In the genomic region with DNA sequence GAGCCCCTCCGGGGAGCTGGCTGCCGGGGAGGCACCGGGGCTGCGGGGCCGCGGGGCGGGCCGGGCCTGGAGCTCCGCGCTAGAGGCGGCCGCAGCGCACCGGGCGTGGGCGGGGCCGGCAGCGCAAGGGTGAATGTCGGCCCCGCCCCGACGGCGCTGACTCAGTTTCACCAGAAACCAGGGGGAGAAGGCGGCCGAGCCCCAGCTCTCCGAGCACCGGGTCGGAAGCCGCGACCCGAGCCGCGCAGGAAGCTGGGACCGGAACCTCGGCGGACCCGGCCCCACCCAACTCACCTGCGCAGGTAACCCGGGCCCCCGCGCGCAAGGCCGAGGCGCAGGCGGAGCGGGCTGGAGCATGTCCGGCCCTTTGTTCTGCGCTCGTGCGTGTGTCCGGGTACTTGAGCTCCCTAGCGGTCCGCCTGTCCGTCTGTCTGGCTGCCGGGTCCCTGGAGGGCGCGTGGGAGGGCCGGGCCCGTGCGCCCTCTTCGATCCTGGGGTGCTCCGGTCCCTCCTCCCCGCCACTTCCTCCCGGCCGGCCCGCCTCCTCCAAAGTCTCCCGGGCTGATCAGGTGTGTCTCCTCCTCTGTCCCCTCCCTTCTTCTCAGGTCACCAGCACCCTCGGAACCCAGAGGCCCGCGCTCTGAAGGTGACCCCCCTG, we compare ENCODE assay signal across 8 cellular contexts. TPM values are rescaled to one million over a fixed set of nuclear protein-coding genes. Genes with fewer than 3 reads are reported as not detected.
DNase-seq lines count a peak whose midpoint lies in the region; TF ChIP-seq lines count a peak whose summit lies in the region.

A gene with protein sequence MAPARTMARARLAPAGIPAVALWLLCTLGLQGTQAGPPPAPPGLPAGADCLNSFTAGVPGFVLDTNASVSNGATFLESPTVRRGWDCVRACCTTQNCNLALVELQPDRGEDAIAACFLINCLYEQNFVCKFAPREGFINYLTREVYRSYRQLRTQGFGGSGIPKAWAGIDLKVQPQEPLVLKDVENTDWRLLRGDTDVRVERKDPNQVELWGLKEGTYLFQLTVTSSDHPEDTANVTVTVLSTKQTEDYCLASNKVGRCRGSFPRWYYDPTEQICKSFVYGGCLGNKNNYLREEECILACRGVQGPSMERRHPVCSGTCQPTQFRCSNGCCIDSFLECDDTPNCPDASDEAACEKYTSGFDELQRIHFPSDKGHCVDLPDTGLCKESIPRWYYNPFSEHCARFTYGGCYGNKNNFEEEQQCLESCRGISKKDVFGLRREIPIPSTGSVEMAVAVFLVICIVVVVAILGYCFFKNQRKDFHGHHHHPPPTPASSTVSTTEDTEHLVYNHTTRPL (plus strand): TSS at position 164 of the 658 bp plus-strand sequence. CDS start 507 bp downstream, outside the sequence.

- TF ChIP-seq CTCF in BJ (IDR thresholded peaks at IDR 0.05; ENCODE audit: insufficient read depth, low read depth, low read length) (no peak), fibroblast of the aortic adventitia (IDR thresholded peaks at IDR 0.05; ENCODE audit: insufficient read depth, low read length) (no peak), vagina (IDR thresholded peaks at IDR 0.05) (no peak)

- H3K36me3 ChIP-seq in BJ (ENCODE audit: control insufficient read depth, insufficient read depth, low read length) (no peaks in the 10 kb centered on the region), trophoblast cell (ENCODE audit: control insufficient read depth in 1 of 2, insufficient read depth in 2 of 2, low read length in 2 of 2) (peaks cover 2 to 4% of the 10 kb centered on the region in 2 experiments), vagina (no peaks in the 10 kb centered on the region)

- H2BK12ac ChIP-seq in trophoblast cell (ENCODE audit: low read length): peak within 1 kb of the TSS; percentile 58

- H3K79me2 ChIP-seq in trophoblast cell (ENCODE audit: control insufficient read depth, insufficient read depth, low read length, poor library complexity): peaks cover 18% of the 10 kb centered on the region

- H3K27ac ChIP-seq in trophoblast cell (ENCODE audit: low read depth, low read length): peak within 1 kb of the TSS; percentile 84
- H3K27ac ChIP-seq in vagina: peak within 1 kb of the TSS; percentile 70

- peaks cover 30% of the 10 kb centered on the region for H3K79me1 ChIP-seq in trophoblast cell (ENCODE audit: low read length)

- H3K27me3 ChIP-seq in BJ (ENCODE audit: control insufficient read depth, insufficient read depth, low read length): peaks cover 15% of the 10 kb centered on the region
- H3K27me3 ChIP-seq in trophoblast cell (ENCODE audit: insufficient read depth, low read length): no peaks in the 10 kb centered on the region
- H3K27me3 ChIP-seq in vagina: no peaks in the 10 kb centered on the region

- TF ChIP-seq POLR2A in vagina (IDR thresholded peaks at IDR 0.05): no peak

- H3K18ac ChIP-seq in trophoblast cell (ENCODE audit: low read length): peak within 1 kb of the TSS; percentile 96

- H4K91ac ChIP-seq in trophoblast cell (ENCODE audit: low read depth, low read length): peak within 1 kb of the TSS; percentile 93

- peak within 1 kb of the TSS; percentile 49 for H3K9ac ChIP-seq in trophoblast cell (ENCODE audit: low read length)

- POLR2A ChIA-PET in BJ (lab: Charles Lee): interaction anchor here (0.6 kb wide), 1 partner anchor 18 kb away, joined by 3 read pairs; no protein-coding TSS in a partner anchor

- no peaks in the 10 kb centered on the region for H3K9me3 ChIP-seq in trophoblast cell (ENCODE audit: insufficient read depth, low read depth, low read length)
- H3K9me3 ChIP-seq in vagina: no peaks in the 10 kb centered on the region

- H4K8ac ChIP-seq in trophoblast cell (ENCODE audit: low read depth, low read length): peak within 1 kb of the TSS; percentile 97

- peak within 1 kb of the TSS; percentile 89 for H2BK5ac ChIP-seq in trophoblast cell (ENCODE audit: low read depth, low read length, poor library complexity)

- peaks cover 20 to 27% of the 10 kb centered on the region in 2 experiments for H3K4me1 ChIP-seq in trophoblast cell (ENCODE audit: control insufficient read depth in 1 of 2, insufficient read depth in 2 of 2, low read length in 2 of 2)
- peaks cover 34% of the 10 kb centered on the region for H3K4me1 ChIP-seq in vagina

- WGBS in trophoblast cell (ENCODE audit: extremely low coverage, insufficient coverage, insufficient read length): no CpG with 5 or more reads among the region's 70 CpGs

- DNase-seq in BJ (ENCODE audit: low read depth) (no peak), M059J (ENCODE audit: low read depth) (no peak), fibroblast of the aortic adventitia (ENCODE audit: low read depth) (no peak), trophoblast cell (peak in 1 of 2 donors; percentile 47), vagina (ENCODE audit: extremely low spot score in 2 of 2) (no peak), anterior cingulate cortex (lab: John Stamatoyannopoulos, UW) (no peak), OCI-M2 (lab: John Stamatoyannopoulos, UW; ENCODE audit: unreplicated experiment) (no peak)
- peak; percentile 77 for DNase-seq in activated CD8-positive, alpha-beta memory T cell treated with anti-CD3 and anti-CD28 coated beads, Interleukin-2, amount 50 U/mL, for 4 hours

- H2BK120ac ChIP-seq in trophoblast cell (ENCODE audit: insufficient read depth, low read length, poor library complexity): peak within 1 kb of the TSS; percentile 91

- peak within 1 kb of the TSS; percentile 73 for H3K14ac ChIP-seq in trophoblast cell (ENCODE audit: low read length)

- peak within 1 kb of the TSS; percentile 95 for H2AFZ ChIP-seq in trophoblast cell (ENCODE audit: insufficient read depth, low read length, poor library complexity)

- CTCF ChIA-PET in BJ (lab: Yijun Ruan, JAX): interaction anchor here (1.1 to 8.3 kb wide), 5 partner anchors 11 to 80 kb away, joined by 3 to 81 read pairs (median 4); partner anchors contain the start of genes GCHFR and VPS18

- H2AK5ac ChIP-seq in trophoblast cell (ENCODE audit: low read length): peak within 1 kb of the TSS; percentile 49

- H3K4ac ChIP-seq in trophoblast cell (ENCODE audit: low read depth, low read length): peak within 1 kb of the TSS; percentile 66

- intact Hi-C loops in vagina (cut with DNase I): no loop called here

- H3K4me3 ChIP-seq in BJ (ENCODE audit: low read depth, low read length) (peak within 1 kb of the TSS; percentile 38), fibroblast of the aortic adventitia (ENCODE audit: low read depth, low read length) (peak within 1 kb of the TSS; percentile 44), trophoblast cell (ENCODE audit: low read depth, low read length) (peak within 1 kb of the TSS; percentile 90), vagina (peak within 1 kb of the TSS; percentile 54 to 66)

- H3K23ac ChIP-seq in trophoblast cell (ENCODE audit: low read length): no peak within 1 kb of the TSS

- H3K4me2 ChIP-seq in trophoblast cell (ENCODE audit: low read length): peak within 1 kb of the TSS; percentile 84

- H4K12ac ChIP-seq in trophoblast cell (ENCODE audit: low read depth, low read length): peak within 1 kb of the TSS; percentile 89

RNA-seq across cellular contexts. Expression of the gene that starts here (rescaled TPM):
- 0.22 and 1.1 TPM in 2 replicates for polyA plus RNA-seq in BJ (2011; rRNA removed)
- polyA minus RNA-seq in BJ (2011; rRNA and poly(A)+ RNA removed): 1.9 and 3.5 TPM in 2 replicates
- 8.3 and 15.5 TPM in 2 replicates for total RNA-seq in M059J (2014; rRNA removed; shearing (Covaris generic))
- total RNA-seq in fibroblast of the aortic adventitia (ENCODE audit: low replicate concordance): not detected in 2 replicates
- 168 and 177 TPM in 2 replicates for polyA plus RNA-seq in trophoblast cell (2013)
- 80.3 TPM for total RNA-seq in vagina

Comparison
In these comparisons a context has a peak if more than half of its experiments do, and no peak if none do; other contexts are left out.
1. H3K4me3 ChIP-seq: peak in every context shown above with its lines; median percentile 90 in trophoblast cell; 60 in vagina; 44 in fibroblast of the aortic adventitia; 38 in BJ.